Comparison of ENCODE assay signal across 30 cellular contexts in genomic region chr5:135087950-135088349, GRCh38. TPM values are rescaled to one million over a fixed set of nuclear protein-coding genes. Genes with fewer than 3 reads are reported as not detected.
"Had no signal": no experiment of that assay in that cellular context is flagged by ENCODE, and none has a peak within 500 bp of the region (broad histone marks: within the 10 kb centered on the region; RNA-seq: fewer than 3 reads in every experiment).

No MANE protein-coding gene starts in this region.

- H3K36me3 Mint-ChIP-seq: activated naive CD4-positive, alpha-beta T cell treated with anti-CD3 and anti-CD28 coated beads, Interleukin-2, amount 10 ng/mL, durations not matched to agents 7 days and 5 days; activated naive CD4-positive, alpha-beta T cell treated with anti-CD3 and anti-CD28 coated beads, Interleukin-2, amount 50 U/mL, for 72 hours; activated naive CD8-positive, alpha-beta T cell treated with anti-CD3 and anti-CD28 coated beads, Interleukin-2, amount 10 ng/mL, durations not matched to agents 7 days and 5 days; brain had no signal

- H3K4me3 ChIP-seq: ascending aorta, breast epithelium, cardiac muscle cell, coronary artery, dorsolateral prefrontal cortex had no signal

- H3K27ac Mint-ChIP-seq: activated B cell treated with CpG ODN at 0.5 μM for 24 hours; activated CD8-positive, alpha-beta T cell treated with anti-CD3 and anti-CD28 coated beads for 36 hours; activated naive CD4-positive, alpha-beta T cell treated with anti-CD3 and anti-CD28 coated beads, Interleukin-2, amount 10 ng/mL, durations not matched to agents 7 days and 5 days; activated naive CD4-positive, alpha-beta T cell treated with anti-CD3 and anti-CD28 coated beads, Interleukin-2, amount 50 U/mL, for 72 hours; activated naive CD8-positive, alpha-beta T cell treated with anti-CD3 and anti-CD28 coated beads, Interleukin-2, amount 10 ng/mL, durations not matched to agents 7 days and 5 days; activated T-cell treated with anti-CD3 and anti-CD28 coated beads, Interleukin-2, amount 50 U/mL, for 72 hours; dendritic cell treated with granulocyte-macrophage colony-stimulating factor and Interleukin-4, amounts not matched to agents 40 ng/mL and 50 ng/mL, for 4 days; endodermal cell; T-helper 17 cell; T-helper 2 cell treated with Interferon-gamma antibody and Interleukin-4, amounts not matched to agents 5 μg/mL and 100 μg/mL, for 36 hours had no signal

- FAIRE-seq: frontal cortex had no signal

- H3K27ac ChIP-seq: ascending aorta, breast epithelium, cardiac muscle cell, coronary artery, dorsolateral prefrontal cortex, WERI-Rb-1 had no signal

- H3K36me3 ChIP-seq: ascending aorta, breast epithelium, cardiac muscle cell, WERI-Rb-1 had no signal

- ATAC-seq: activated CD4-positive, CD25-positive, alpha-beta regulatory T cell treated with anti-CD3 and anti-CD28 coated beads, Interleukin-2, amount 50 U/mL, for 24 hours; activated CD8-positive, alpha-beta T cell treated with anti-CD3 and anti-CD28 coated beads for 36 hours; activated naive CD4-positive, alpha-beta T cell treated with anti-CD3 and anti-CD28 coated beads, Interleukin-2, amount 50 U/mL, for 72 hours; activated T-cell treated with anti-CD3 and anti-CD28 coated beads, Interleukin-2, amount 50 U/mL, for 72 hours; T-helper 17 cell had no signal

- H3K9me3 Mint-ChIP-seq: activated CD8-positive, alpha-beta T cell treated with anti-CD3 and anti-CD28 coated beads for 36 hours; activated naive CD4-positive, alpha-beta T cell treated with anti-CD3 and anti-CD28 coated beads, Interleukin-2, amount 10 ng/mL, durations not matched to agents 7 days and 5 days; activated naive CD4-positive, alpha-beta T cell treated with anti-CD3 and anti-CD28 coated beads, Interleukin-2, amount 50 U/mL, for 72 hours; activated naive CD8-positive, alpha-beta T cell treated with anti-CD3 and anti-CD28 coated beads, Interleukin-2, amount 10 ng/mL, durations not matched to agents 7 days and 5 days; activated T-cell treated with anti-CD3 and anti-CD28 coated beads, Interleukin-2, amount 50 U/mL, for 72 hours; central memory CD8-positive, alpha-beta T cell had no signal

- H3K4me1 ChIP-seq: ascending aorta, breast epithelium had no signal

- H3K4me1 Mint-ChIP-seq: activated B cell treated with CpG ODN at 0.5 μM for 24 hours; activated naive CD4-positive, alpha-beta T cell treated with anti-CD3 and anti-CD28 coated beads, Interleukin-2, amount 10 ng/mL, durations not matched to agents 7 days and 5 days; activated naive CD8-positive, alpha-beta T cell treated with anti-CD3 and anti-CD28 coated beads, Interleukin-2, amount 10 ng/mL, durations not matched to agents 7 days and 5 days; central memory CD8-positive, alpha-beta T cell; endodermal cell; T-helper 17 cell had no signal

- H3K4me3 Mint-ChIP-seq: activated B cell treated with CpG ODN at 0.5 μM for 24 hours; activated CD8-positive, alpha-beta T cell treated with anti-CD3 and anti-CD28 coated beads for 36 hours; activated naive CD4-positive, alpha-beta T cell treated with anti-CD3 and anti-CD28 coated beads, Interleukin-2, amount 10 ng/mL, durations not matched to agents 7 days and 5 days; activated naive CD8-positive, alpha-beta T cell treated with anti-CD3 and anti-CD28 coated beads, Interleukin-2, amount 10 ng/mL, durations not matched to agents 7 days and 5 days; activated T-cell treated with anti-CD3 and anti-CD28 coated beads, Interleukin-2, amount 50 U/mL, for 72 hours; brain; central memory CD8-positive, alpha-beta T cell; dendritic cell treated with granulocyte-macrophage colony-stimulating factor and Interleukin-4, amounts not matched to agents 40 ng/mL and 50 ng/mL, for 4 days; endodermal cell; T-helper 17 cell; T-helper 2 cell treated with Interferon-gamma antibody and Interleukin-4, amounts not matched to agents 5 μg/mL and 100 μg/mL, for 36 hours had no signal

- H3K9me3 ChIP-seq: ascending aorta, breast epithelium had no signal

- DNase-seq: activated B cell treated with CpG ODN at 0.5 μM for 24 hours; activated CD4-positive, alpha-beta T cell treated with anti-CD3 and anti-CD28 coated beads for 48 hours; activated CD4-positive, alpha-beta T cell treated with anti-CD3 and anti-CD28 coated beads, Interleukin-2, amount 50 U/mL, for 1 hour; activated CD4-positive, alpha-beta T cell treated with anti-CD3 and anti-CD28 coated beads, Interleukin-2, amount 50 U/mL, for 48 hours; activated CD8-positive, alpha-beta memory T cell treated with anti-CD3 and anti-CD28 coated beads for 24 hours; activated CD8-positive, alpha-beta T cell treated with anti-CD3 and anti-CD28 coated beads for 36 hours; activated gamma-delta T cell; activated naive CD4-positive, alpha-beta T cell; activated naive CD4-positive, alpha-beta T cell treated with anti-CD3 and anti-CD28 coated beads, Interleukin-2, amount 10 ng/mL, durations not matched to agents 7 days and 5 days; activated naive CD8-positive, alpha-beta T cell treated with anti-CD3 and anti-CD28 coated beads, Interleukin-2, amount 10 ng/mL, durations not matched to agents 7 days and 5 days; activated T-cell treated with anti-CD3 and anti-CD28 coated beads, Interleukin-2, amount 50 U/mL, for 72 hours; effector memory CD4-positive, alpha-beta T cell; endodermal cell; foreskin fibroblast; T-helper 17 cell; T1000; WERI-Rb-1 had no signal

- H3K27me3 ChIP-seq: ascending aorta had no signal

RNA-seq across cellular contexts. Expression of gene PITX1, which starts 53.9 kb away (rescaled TPM):
- total RNA-seq: activated B cell treated with CpG ODN at 0.5 μM for 24 hours; activated naive CD8-positive, alpha-beta T cell treated with anti-CD3 and anti-CD28 coated beads, Interleukin-2, amount 10 ng/mL, durations not matched to agents 7 days and 5 days; cardiac muscle cell; cerebellum; frontal cortex; T-helper 17 cell had no signal
